ENCODE assay signal across 19 cellular contexts in genomic region chr3:141444586-141445285, GRCh38. TPM values are rescaled to one million over a fixed set of nuclear protein-coding genes. Genes with fewer than 3 reads are reported as not detected.
DNase-seq lines count a peak whose midpoint lies in the region; ATAC-seq, FAIRE-seq and TF ChIP-seq lines count a peak whose summit lies in the region.
"Had no signal": no experiment of that assay in that cellular context is flagged by ENCODE, and none has a peak within 500 bp of the region (broad histone marks: within the 10 kb centered on the region; RNA-seq: fewer than 3 reads in every experiment).

No MANE protein-coding gene starts in this region.

- peaks cover 35% of the 10 kb centered on the region for H3K36me3 Mint-ChIP-seq in stimulated activated naive CD8-positive, alpha-beta T cell treated with anti-CD3 and anti-CD28 coated beads, Interleukin-15, Interleukin-2, amounts not matched to agents 100 ng/mL and 50 ng/mL, for 24 hours (ENCODE audit: low read depth)

- FAIRE-seq in pancreas (lab: Jason Lieb, UNC), result no peak
- FAIRE-seq: A549 had no signal

- no peaks in the 10 kb centered on the region for H3K27me3 ChIP-seq in pancreas

- H3K27me3 Mint-ChIP-seq in stimulated activated naive CD8-positive, alpha-beta T cell treated with anti-CD3 and anti-CD28 coated beads, Interleukin-15, Interleukin-2, amounts not matched to agents 100 ng/mL and 50 ng/mL, for 24 hours, result no peaks in the 10 kb centered on the region

- peak overlapping the region; percentile 2 for H3K27ac Mint-ChIP-seq in stimulated activated naive CD8-positive, alpha-beta T cell treated with anti-CD3 and anti-CD28 coated beads, Interleukin-15, Interleukin-2, amounts not matched to agents 100 ng/mL and 50 ng/mL, for 24 hours
- H3K27ac Mint-ChIP-seq: CD14-positive monocyte had no signal

- TF ChIP-seq CTCF in fibroblast of villous mesenchyme (IDR thresholded peaks at IDR 0.05; ENCODE audit: insufficient read depth, low read depth, low read length) (no peak), pancreas (IDR thresholded peaks at IDR 0.05) (no peak)

- no peaks in the 10 kb centered on the region for H3K9me3 Mint-ChIP-seq in stimulated activated naive CD8-positive, alpha-beta T cell treated with anti-CD3 and anti-CD28 coated beads, Interleukin-15, Interleukin-2, amounts not matched to agents 100 ng/mL and 50 ng/mL, for 24 hours

- peaks cover 24% of the 10 kb centered on the region for H3K4me1 Mint-ChIP-seq in stimulated activated naive CD8-positive, alpha-beta T cell treated with anti-CD3 and anti-CD28 coated beads, Interleukin-15, Interleukin-2, amounts not matched to agents 100 ng/mL and 50 ng/mL, for 24 hours (ENCODE audit: low read depth)

- intact Hi-C loops in pancreas (cut with DNase I), result loop anchor here in 2 of 3 donors (5.0 to 10.0 kb wide), 2 partner anchors 80 to 137 kb away; partner anchors contain the start of gene ZBTB38 (in 1 of the 2)

- no peak for DNase-seq in stimulated activated naive CD8-positive, alpha-beta T cell treated with anti-CD3 and anti-CD28 coated beads, Interleukin-15, Interleukin-2, amounts not matched to agents 100 U/mL and 50 U/mL, for 24 hours
- DNase-seq in astrocyte of the hippocampus (ENCODE audit: low read depth, low spot score) (peak; percentile 35), fibroblast of villous mesenchyme (ENCODE audit: low read depth) (peak; percentile 72), stromal cell of bone marrow (ENCODE audit: low read depth) (peak; percentile 62), 8988T (no peak), pancreas (no peak), cerebellar cortex (ENCODE audit: low spot score) (no peak)
- DNase-seq: AML-193; GOT3; NCI-H1417 treated with DMSO at 0.1 percent for 48 hours; NCI-H1930; NCI-H446; NCI-H69; NK-92 treated with Interleukin-12 subunit alpha and Interleukin-12 subunit beta, amount 100 ng/mL, for 24 hours; RPMI8226; SIG-M5 had no signal

- peaks cover 0 to 13% (median 5%) of the 10 kb centered on the region in 3 donors for H3K4me1 ChIP-seq in pancreas

- peaks cover 3 to 34% (median 10%) of the 10 kb centered on the region in 3 donors for H3K36me3 ChIP-seq in pancreas

- ATAC-seq in stimulated activated naive CD8-positive, alpha-beta T cell treated with anti-CD3 and anti-CD28 coated beads, Interleukin-15, Interleukin-2, amounts not matched to agents 100 U/mL and 50 U/mL, for 24 hours, result no peak
- ATAC-seq in pancreas, result no peak
- ATAC-seq: A549 had no signal

- H3K4me3 ChIP-seq in fibroblast of villous mesenchyme (ENCODE audit: low read depth, low read length) (no peak overlapping the region), pancreas (no peak overlapping the region)
- H3K4me3 ChIP-seq: A549 had no signal

- H3K9me3 ChIP-seq in pancreas, result no peaks in the 10 kb centered on the region
- H3K9me3 ChIP-seq: A549 had no signal

- H3K27ac ChIP-seq in pancreas, result no peak overlapping the region
- H3K27ac ChIP-seq: A549 had no signal

- WGBS in pancreas, 2 donors, result 91 to 93% methylated on average over 14 of the region's 14 CpGs

- no peak overlapping the region for H3K4me3 Mint-ChIP-seq in stimulated activated naive CD8-positive, alpha-beta T cell treated with anti-CD3 and anti-CD28 coated beads, Interleukin-15, Interleukin-2, amounts not matched to agents 100 ng/mL and 50 ng/mL, for 24 hours
- H3K4me3 Mint-ChIP-seq: CD14-positive monocyte had no signal

RNA-seq across cellular contexts. Expression of gene RASA2, which starts 42.1 kb away (rescaled TPM):
- 11.3 and 18.1 TPM in 2 replicates for total RNA-seq in fibroblast of villous mesenchyme
- total RNA-seq in pancreas, result 10 to 100 TPM in 1 of 6 donors, 1 to 10 TPM in 5; 5.0 to 10.7 (median 6.3) TPM
- polyA plus RNA-seq in pancreas, result 1 to 10 TPM; 3.2 to 4.4 TPM

Comparison
In these comparisons a context has a peak if more than half of its experiments do, and no peak if none do; other contexts are left out.
1. DNase-seq: peak in astrocyte of the hippocampus (single experiment), fibroblast of villous mesenchyme (single experiment) and stromal cell of bone marrow (single experiment); none in stimulated activated naive CD8-positive, alpha-beta T cell treated with anti-CD3 and anti-CD28 coated beads, Interleukin-15, Interleukin-2, amounts not matched to agents 100 U/mL and 50 U/mL, for 24 hours (single experiment), 8988T (single experiment), pancreas (0 of 6) and cerebellar cortex (single experiment).